In the genomic region with DNA sequence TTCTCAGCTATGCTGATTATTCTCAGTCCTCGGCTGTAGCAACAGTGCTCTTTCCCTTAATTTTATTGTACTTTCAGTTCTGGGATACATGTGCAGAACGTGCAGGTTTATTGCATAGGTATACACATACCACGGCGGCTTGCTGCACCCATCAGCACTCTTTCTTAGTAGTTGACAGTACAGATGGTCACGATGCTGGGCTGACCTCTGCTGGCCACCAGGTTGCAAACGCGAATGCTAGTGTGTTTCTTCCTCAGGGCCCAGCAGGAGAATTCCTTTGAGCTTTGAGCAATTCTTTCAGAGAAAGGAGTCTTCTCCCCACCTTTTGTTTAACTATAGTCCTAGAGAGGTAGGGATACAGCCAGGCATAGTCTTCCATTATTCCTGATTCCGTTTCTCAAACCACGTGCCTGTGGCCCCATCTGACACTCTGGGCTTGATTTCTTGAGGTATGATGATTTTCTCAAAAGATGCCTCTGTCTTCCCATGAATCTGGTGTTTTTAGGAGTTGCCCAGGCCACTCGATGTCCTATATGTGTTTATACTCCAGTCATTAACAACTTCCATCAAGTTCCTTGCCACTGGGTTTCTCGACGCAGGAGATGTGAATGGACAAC, we compare ENCODE assay signal across 10 cellular contexts. TPM values are rescaled to one million over a fixed set of nuclear protein-coding genes. Genes with fewer than 3 reads are reported as not detected.
DNase-seq lines count a peak whose midpoint lies in the region; ATAC-seq and TF ChIP-seq lines count a peak whose summit lies in the region.
"Had no signal": no experiment of that assay in that cellular context is flagged by ENCODE, and none has a peak within 500 bp of the region (broad histone marks: within the 10 kb centered on the region; RNA-seq: fewer than 3 reads in every experiment).

No MANE protein-coding gene starts in this region.

- TF ChIP-seq CTCF in esophagus squamous epithelium (IDR thresholded peaks at IDR 0.05) (peak in 5 of 6 experiments; percentile 18 to 61 (median 28)), osteocyte (IDR thresholded peaks at IDR 0.05) (peak; percentile 37)

- no peaks in the 10 kb centered on the region for H3K9me3 Mint-ChIP-seq in osteocyte (ENCODE audit: unreplicated experiment)

- DNase-seq in NOMO-1 (lab: John Stamatoyannopoulos, UW; ENCODE audit: unreplicated experiment in 2 of 2) (peak; percentile 34 to 36), NOMO-1 treated with dmso at 0.1 percent for 144 hours (lab: John Stamatoyannopoulos, UW; ENCODE audit: unreplicated experiment) (no peak), NCI-H82 treated with DMSO at 0.1 percent for 48 hours (lab: John Stamatoyannopoulos, UW; ENCODE audit: unreplicated experiment) (peak; percentile 6), esophagus squamous epithelium (lab: John Stamatoyannopoulos, UW) (no peak), osteocyte (ENCODE audit: extremely low spot score, unreplicated experiment) (no peak), NCI-H146 (lab: John Stamatoyannopoulos, UW) (no peak)

- no peak overlapping the region for H3K4me3 ChIP-seq in esophagus squamous epithelium

- H3K4me1 Mint-ChIP-seq in osteocyte (ENCODE audit: unreplicated experiment): no peaks in the 10 kb centered on the region
- H3K4me1 Mint-ChIP-seq: B cell had no signal

- H3K36me3 ChIP-seq in esophagus squamous epithelium: no peaks in the 10 kb centered on the region

- intact Hi-C loops in esophagus squamous epithelium (cut with DNase I): no loop called here

- no peaks in the 10 kb centered on the region for H3K4me1 ChIP-seq in esophagus squamous epithelium

- H3K27me3 ChIP-seq in esophagus squamous epithelium: no peaks in the 10 kb centered on the region

- no peak overlapping the region for H3K27ac Mint-ChIP-seq in osteocyte (ENCODE audit: unreplicated experiment)
- H3K27ac Mint-ChIP-seq: B cell had no signal

- no peak for ATAC-seq in HG03571 (IDR thresholded peaks at IDR 0.05; ENCODE audit: unreplicated experiment)
- no peak for ATAC-seq in HG02763 (IDR thresholded peaks at IDR 0.05; ENCODE audit: unreplicated experiment)

- H3K27ac ChIP-seq in esophagus squamous epithelium: no peak overlapping the region

- 53 to 58% methylated on average over 10 to 11 of the region's 12 CpGs for WGBS in esophagus squamous epithelium, 2 donors

- no peaks in the 10 kb centered on the region for H3K36me3 Mint-ChIP-seq in osteocyte (ENCODE audit: unreplicated experiment)

- no peak for TF ChIP-seq POLR2A in esophagus squamous epithelium (IDR thresholded peaks at IDR 0.05)

- no peak overlapping the region for H3K4me3 Mint-ChIP-seq in osteocyte (ENCODE audit: unreplicated experiment)
- H3K4me3 Mint-ChIP-seq: B cell had no signal

- H3K27me3 Mint-ChIP-seq in osteocyte (ENCODE audit: unreplicated experiment): peaks cover 4% of the 10 kb centered on the region
- H3K27me3 Mint-ChIP-seq: B cell had no signal

- H3K9me3 ChIP-seq in esophagus squamous epithelium: no peaks in the 10 kb centered on the region

RNA-seq across cellular contexts. Expression of a gene that starts 48.9 kb away (rescaled TPM):
- not detected for total RNA-seq in esophagus squamous epithelium
- total RNA-seq in osteocyte: not detected in 2 replicates
- total RNA-seq: B cell; T-helper 1 cell treated with Interleukin-12 subunit alpha and Interleukin-12 subunit beta and Interleukin-4 antibody, amounts not matched to agents 30 ng/mL and 1 ng/mL, for 36 hours had no signal

Comparison
In these comparisons a context has a peak if more than half of its experiments do, and no peak if none do; other contexts are left out.
1. DNase-seq: peak in NOMO-1 (2 of 2) and NCI-H82 treated with DMSO at 0.1 percent for 48 hours (single experiment); none in NOMO-1 treated with dmso at 0.1 percent for 144 hours (single experiment), esophagus squamous epithelium (single experiment), osteocyte (single experiment) and NCI-H146 (single experiment).